In genomic region chr12:8914033-8914715, GRCh38 we compare ENCODE assay signal across 8 cellular contexts. TPM values are rescaled to one million over a fixed set of nuclear protein-coding genes. Genes with fewer than 3 reads are reported as not detected.
DNase-seq lines count a peak whose midpoint lies in the region; ATAC-seq and TF ChIP-seq lines count a peak whose summit lies in the region.
"Not testable (repeated sequence)": the region's sequence is repeated elsewhere in the genome, so short reads cannot be mapped to it uniquely, and the experiment has no call there.

PHC1 (plus strand) TSS chr12:8914509; CDS start chr12:8917678, 3,169 bp downstream.

- not testable (repeated sequence) for H3K9me2 ChIP-seq in MM.1S (replicated peaks; ENCODE audit: insufficient read depth, low read length)

- H3K4me1 ChIP-seq in MM.1S (ENCODE audit: low read length), result peaks cover 11% of the 10 kb centered on the region

- peak; percentile 43 for TF ChIP-seq CTCF in MM.1S (IDR thresholded peaks at IDR 0.05; ENCODE audit: low read length)
- TF ChIP-seq CTCF in foreskin fibroblast (IDR thresholded peaks at IDR 0.05; ENCODE audit: low read depth, low read length), result peak; percentile 56
- not testable (repeated sequence) for TF ChIP-seq CTCF in nephron progenitor cell (IDR thresholded peaks at IDR 0.05)

- H3K4me3 ChIP-seq in MM.1S (ENCODE audit: low read length) (peak within 1 kb of the TSS; percentile 82), foreskin fibroblast (ENCODE audit: low read depth in 1 of 2, low read length in 2 of 2) (peak within 1 kb of the TSS; percentile 79 to 87)

- not testable (repeated sequence) for H3K9me3 Mint-ChIP-seq in activated naive CD4-positive, alpha-beta T cell treated with anti-CD3 and anti-CD28 coated beads for 36 hours; nephron progenitor cell; stimulated activated naive B cell treated with anti-CD40 and anti-IgM and Interleukin-4, amounts not matched to agents 10 μg/mL and 1 μg/mL and 100 μg/mL, for 72 hours

- H3K9me3 ChIP-seq in MM.1S (replicated peaks; ENCODE audit: insufficient read depth, low read length), result not testable (repeated sequence)

- H3F3A ChIP-seq in MM.1S (ENCODE audit: insufficient read depth, low read length), result not testable (repeated sequence)

- peak within 1 kb of the TSS; percentile 98 for H2AFZ ChIP-seq in MM.1S (ENCODE audit: low read length)

- ATAC-seq in SK-N-SH treated with all-trans-retinoic acid at 6 μM for 48 hours, result peak; percentile 75
- ATAC-seq in stimulated activated naive B cell treated with anti-CD40 and anti-IgM and Interleukin-4, amounts not matched to agents 10 μg/mL and 1 μg/mL and 100 μg/mL, for 72 hours (replicated peaks), result peak; percentile 82 to 83

- H3K9ac ChIP-seq in MM.1S (ENCODE audit: low read length), result peak within 1 kb of the TSS; percentile 61

- not testable (repeated sequence) for H3K27me3 Mint-ChIP-seq in activated naive CD4-positive, alpha-beta T cell treated with anti-CD3 and anti-CD28 coated beads for 36 hours (ENCODE audit: low read depth); nephron progenitor cell (ENCODE audit: low read depth, poor library complexity); stimulated activated naive B cell treated with anti-CD40 and anti-IgM and Interleukin-4, amounts not matched to agents 10 μg/mL and 1 μg/mL and 100 μg/mL, for 72 hours

- peak; percentile 71 for DNase-seq in Daoy (ENCODE audit: low read depth)
- peak; percentile 61 for DNase-seq in HCEC 1CT
- DNase-seq in MM.1S, result peak; percentile 68
- DNase-seq in activated naive CD4-positive, alpha-beta T cell treated with anti-CD3 and anti-CD28 coated beads for 36 hours, result peak; percentile 81
- DNase-seq in foreskin fibroblast, result peak; percentile 63 to 89
- DNase-seq in nephron progenitor cell, result peak; percentile 91
- peak; percentile 53 for DNase-seq in stimulated activated naive B cell treated with anti-CD40 and anti-IgM and Interleukin-4, amounts not matched to agents 10 μg/mL and 1 μg/mL and 100 μg/mL, for 72 hours

- H3K36me3 ChIP-seq in MM.1S (replicated peaks; ENCODE audit: insufficient read depth, low read length), result not testable (repeated sequence)

- not testable (repeated sequence) for H3K79me2 ChIP-seq in MM.1S (ENCODE audit: low read length)

- H3K4me2 ChIP-seq in MM.1S (ENCODE audit: low read depth, low read length), result peak within 1 kb of the TSS; percentile 91

- not testable (repeated sequence) for H3K27ac ChIP-seq in MM.1S (ENCODE audit: low read length)

- peak within 1 kb of the TSS; percentile 84 for H3K27ac Mint-ChIP-seq in activated naive CD4-positive, alpha-beta T cell treated with anti-CD3 and anti-CD28 coated beads for 36 hours
- H3K27ac Mint-ChIP-seq in nephron progenitor cell, result peak within 1 kb of the TSS; percentile 99
- H3K27ac Mint-ChIP-seq in stimulated activated naive B cell treated with anti-CD40 and anti-IgM and Interleukin-4, amounts not matched to agents 10 μg/mL and 1 μg/mL and 100 μg/mL, for 72 hours, result peak within 1 kb of the TSS; percentile 94

- CTCF ChIA-PET in activated naive CD4-positive, alpha-beta T cell treated with anti-CD3 and anti-CD28 coated beads for 36 hours (lab: Charles Lee), result interaction anchor here (0.7 to 1.4 kb wide), 10 partner anchors 24 to 259 kb away, joined by 3 to 6 read pairs (median 3); partner anchors contain the start of gene M6PR

- intact Hi-C loops in activated naive CD4-positive, alpha-beta T cell treated with anti-CD3 and anti-CD28 coated beads for 36 hours (cut with micrococcal nuclease), result loop anchor here (1.0 to 2.0 kb wide), 4 partner anchors 23 to 421 kb away; partner anchors contain the start of gene M6PR

- H4K20me1 ChIP-seq in MM.1S (ENCODE audit: insufficient read depth, low read length), result not testable (repeated sequence)

- peaks cover 15% of the 10 kb centered on the region for H3K4me1 Mint-ChIP-seq in activated naive CD4-positive, alpha-beta T cell treated with anti-CD3 and anti-CD28 coated beads for 36 hours (ENCODE audit: low read depth)
- H3K4me1 Mint-ChIP-seq in nephron progenitor cell, result peaks cover 34% of the 10 kb centered on the region
- peaks cover 9 to 17% of the 10 kb centered on the region in 2 donors for H3K4me1 Mint-ChIP-seq in stimulated activated naive B cell treated with anti-CD40 and anti-IgM and Interleukin-4, amounts not matched to agents 10 μg/mL and 1 μg/mL and 100 μg/mL, for 72 hours

- H3K27me3 ChIP-seq in MM.1S (replicated peaks; ENCODE audit: insufficient read depth, low read length), result not testable (repeated sequence)

- peak within 1 kb of the TSS; percentile 82 for H3K4me3 Mint-ChIP-seq in activated naive CD4-positive, alpha-beta T cell treated with anti-CD3 and anti-CD28 coated beads for 36 hours
- peak within 1 kb of the TSS; percentile 89 for H3K4me3 Mint-ChIP-seq in nephron progenitor cell
- peak within 1 kb of the TSS; percentile 89 to 92 for H3K4me3 Mint-ChIP-seq in stimulated activated naive B cell treated with anti-CD40 and anti-IgM and Interleukin-4, amounts not matched to agents 10 μg/mL and 1 μg/mL and 100 μg/mL, for 72 hours

- H3K36me3 Mint-ChIP-seq in activated naive CD4-positive, alpha-beta T cell treated with anti-CD3 and anti-CD28 coated beads for 36 hours (ENCODE audit: low read depth); nephron progenitor cell (ENCODE audit: low read depth); stimulated activated naive B cell treated with anti-CD40 and anti-IgM and Interleukin-4, amounts not matched to agents 10 μg/mL and 1 μg/mL and 100 μg/mL, for 72 hours: not testable (repeated sequence)

RNA-seq across cellular contexts. Expression of gene PHC1, which starts in this region (rescaled TPM):
- 11.3 and 24.4 TPM in 2 replicates for total RNA-seq in Daoy (2014; rRNA removed; shearing (Covaris generic))
- total RNA-seq in activated naive CD4-positive, alpha-beta T cell treated with anti-CD3 and anti-CD28 coated beads for 36 hours, result 10 to 100 TPM; 24.4 to 26.5 TPM
